ENCODE assay signal across 24 cellular contexts in genomic region chr9:20219437-20219836, GRCh38.
DNase-seq lines count a peak whose midpoint lies in the region; ATAC-seq and TF ChIP-seq lines count a peak whose summit lies in the region.
"Had no signal": no experiment of that assay in that cellular context is flagged by ENCODE, and none has a peak within 500 bp of the region (broad histone marks: within the 10 kb centered on the region; RNA-seq: fewer than 3 reads in every experiment).

No MANE protein-coding gene starts in this region.

- H3K4me2 ChIP-seq in Loucy (ENCODE audit: low read depth, low read length, poor library complexity, severe bottlenecking), result peak overlapping the region; percentile 46

- intact Hi-C loops in tibial artery (cut with DNase I; ENCODE audit: low total_unique reads), result no loop called here

- H3K79me2 ChIP-seq in Loucy (ENCODE audit: insufficient read depth, low read length), result no peaks in the 10 kb centered on the region

- H4K20me1 ChIP-seq in Loucy (ENCODE audit: insufficient read depth, low read length, poor library complexity, severe bottlenecking), result no peaks in the 10 kb centered on the region
- H4K20me1 ChIP-seq: BLaER1 treated with 17β-estradiol and CSF1 and Interleukin-3, amounts not matched to agents 10 nM and 100 nM had no signal

- no peaks in the 10 kb centered on the region for H3K27me3 ChIP-seq in Loucy (ENCODE audit: insufficient read depth, low read length, poor library complexity, severe bottlenecking)
- no peaks in the 10 kb centered on the region for H3K27me3 ChIP-seq in tibial artery
- H3K27me3 ChIP-seq: BLaER1 treated with 17β-estradiol and CSF1 and Interleukin-3, amounts not matched to agents 10 nM and 100 nM had no signal

- no peak for TF ChIP-seq CTCF in Loucy (conservative IDR thresholded peaks at IDR 0.05; ENCODE audit: low read length)
- no peak for TF ChIP-seq CTCF in VCaP (conservative IDR thresholded peaks at IDR 0.05)
- no peak for TF ChIP-seq CTCF in tibial artery (IDR thresholded peaks at IDR 0.05)

- H3K9me3 ChIP-seq in Loucy (ENCODE audit: insufficient read depth, low read depth, low read length), result no peaks in the 10 kb centered on the region
- H3K9me3 ChIP-seq in tibial artery, result no peaks in the 10 kb centered on the region
- H3K9me3 ChIP-seq: BLaER1 treated with 17β-estradiol and CSF1 and Interleukin-3, amounts not matched to agents 10 nM and 100 nM; Caco-2 had no signal

- no peak overlapping the region for H3K9ac ChIP-seq in Loucy (ENCODE audit: low read depth, low read length, poor library complexity, severe bottlenecking)
- H3K9ac ChIP-seq: BLaER1 treated with 17β-estradiol and CSF1 and Interleukin-3, amounts not matched to agents 10 nM and 100 nM; GM23248 had no signal

- H3F3A ChIP-seq in Loucy (ENCODE audit: low read depth), result no peaks in the 10 kb centered on the region

- peak overlapping the region; percentile 85 for H3K27ac ChIP-seq in VCaP
- H3K27ac ChIP-seq in tibial artery, result no peak overlapping the region
- H3K27ac ChIP-seq: BLaER1 treated with 17β-estradiol and CSF1 and Interleukin-3, amounts not matched to agents 10 nM and 100 nM; GM23248; HL-60; RWPE1 had no signal

- H3K36me3 ChIP-seq in Loucy (ENCODE audit: insufficient read depth, low read length) (no peaks in the 10 kb centered on the region), tibial artery (no peaks in the 10 kb centered on the region)
- H3K36me3 ChIP-seq: BLaER1 treated with 17β-estradiol and CSF1 and Interleukin-3, amounts not matched to agents 10 nM and 100 nM had no signal

- peak; percentile 88 for DNase-seq in kidney tubule cell (ENCODE audit: low spot score)
- peak; percentile 87 for DNase-seq in renal cortical epithelial cell (ENCODE audit: low read depth)
- no peak for DNase-seq in stimulated activated CD4-positive, alpha-beta T cell treated with anti-CD3 and anti-CD28 coated beads, Interleukin-4, amount 100 ng/mL, for 24 hours
- DNase-seq in tibial artery, result no peak
- DNase-seq: Caco-2; CD4-positive, alpha-beta memory T cell; DMS 273 treated with DMSO at 0.1 percent for 48 hours; DND-41; GM23248; H9; HFFc6; KG1; NCI-H1105 treated with DMSO at 0.1 percent for 48 hours; NCI-H2081; NCI-H2171 treated with DMSO at 0.1 percent for 48 hours; NCI-H524 treated with DMSO at 0.1 percent for 48 hours had no signal

- ATAC-seq in GM18868 (IDR thresholded peaks at IDR 0.05; ENCODE audit: unreplicated experiment), result no peak
- ATAC-seq: GM12878, SK-N-SH treated with all-trans-retinoic acid at 6 μM for 48 hours had no signal

- H3K4me3 ChIP-seq in Loucy (ENCODE audit: low read length, poor library complexity, severe bottlenecking), result no peak overlapping the region
- no peak overlapping the region for H3K4me3 ChIP-seq in tibial artery
- H3K4me3 ChIP-seq: BLaER1 treated with 17β-estradiol and CSF1 and Interleukin-3, amounts not matched to agents 10 nM and 100 nM; GM12878; GM23248 had no signal

- no peaks in the 10 kb centered on the region for H3K9me2 ChIP-seq in Loucy (replicated peaks; ENCODE audit: low read depth, low read length)

- peak overlapping the region; percentile 13; the same call in 1 of the 2 replicates for H2AFZ ChIP-seq in Loucy (ENCODE audit: low read length)
- H2AFZ ChIP-seq: GM23248 had no signal

- H3K4me1 ChIP-seq in Loucy (ENCODE audit: insufficient read depth, low read length, poor library complexity, severe bottlenecking) (peaks cover 35% of the 10 kb centered on the region), tibial artery (no peaks in the 10 kb centered on the region)
- H3K4me1 ChIP-seq: Caco-2 had no signal

Comparison
In these comparisons a context has a peak if more than half of its experiments do, and no peak if none do; other contexts are left out.
1. DNase-seq: peak in kidney tubule cell (single experiment) and renal cortical epithelial cell (single experiment); none in stimulated activated CD4-positive, alpha-beta T cell treated with anti-CD3 and anti-CD28 coated beads, Interleukin-4, amount 100 ng/mL, for 24 hours (single experiment) and tibial artery (0 of 2).